Comparison of ENCODE assay signal across 4 cellular contexts in genomic region chr19:33333151-33333550, GRCh38.
A peak's percentile ranks its signal among the peaks of the same experiment; 100 is the strongest.
TF ChIP-seq lines count a peak whose summit lies in the region.

No MANE protein-coding gene starts in this region.

TF ChIP-seq in SK-N-SH treated with all-trans-retinoic acid at 6 μM for 48 hours, 23 proteins besides CTCF, POLR2A, EP300 and RAD21:
- TF ChIP-seq SNAI2 (CRISPR knock-in tag; IDR thresholded peaks at IDR 0.05): no peak
- TF ChIP-seq ZFP3 (CRISPR knock-in tag; IDR thresholded peaks at IDR 0.05): no peak
- no peak for TF ChIP-seq OSR1 (CRISPR knock-in tag; IDR thresholded peaks at IDR 0.05)
- TF ChIP-seq ZNF8 (CRISPR knock-in tag; IDR thresholded peaks at IDR 0.05): peak; percentile 90
- no peak for TF ChIP-seq ZNF70 (CRISPR knock-in tag; IDR thresholded peaks at IDR 0.05)

TF ChIP-seq in SK-N-SH, 30 proteins besides CTCF, POLR2A, EP300 and RAD21 (continues in another document):
- no peak for TF ChIP-seq FOXJ3 (CRISPR knock-in tag; IDR thresholded peaks at IDR 0.05)
- TF ChIP-seq FOXM1 (IDR thresholded peaks at IDR 0.05; ENCODE audit: low read depth): no peak
- TF ChIP-seq CHD2 (IDR thresholded peaks at IDR 0.05; ENCODE audit: low read length, partially characterized antibody): no peak
- TF ChIP-seq POLR2AphosphoS5 (IDR thresholded peaks at IDR 0.05; ENCODE audit: low read depth, low read length): no peak
- TF ChIP-seq JUND (IDR thresholded peaks at IDR 0.05): no peak
- no peak for TF ChIP-seq EZH2phosphoT487 (IDR thresholded peaks at IDR 0.05; ENCODE audit: borderline replicate concordance, low read depth)
- TF ChIP-seq, protein P1, sequence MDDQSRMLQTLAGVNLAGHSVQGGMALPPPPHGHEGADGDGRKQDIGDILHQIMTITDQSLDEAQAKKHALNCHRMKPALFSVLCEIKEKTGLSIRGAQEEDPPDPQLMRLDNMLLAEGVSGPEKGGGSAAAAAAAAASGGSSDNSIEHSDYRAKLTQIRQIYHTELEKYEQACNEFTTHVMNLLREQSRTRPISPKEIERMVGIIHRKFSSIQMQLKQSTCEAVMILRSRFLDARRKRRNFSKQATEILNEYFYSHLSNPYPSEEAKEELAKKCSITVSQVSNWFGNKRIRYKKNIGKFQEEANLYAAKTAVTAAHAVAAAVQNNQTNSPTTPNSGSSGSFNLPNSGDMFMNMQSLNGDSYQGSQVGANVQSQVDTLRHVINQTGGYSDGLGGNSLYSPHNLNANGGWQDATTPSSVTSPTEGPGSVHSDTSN (IDR thresholded peaks at IDR 0.05): no peak
- TF ChIP-seq SMC3 (IDR thresholded peaks at IDR 0.05; ENCODE audit: low read depth, low read length): no peak
- no peak for TF ChIP-seq YY1 (IDR thresholded peaks at IDR 0.05; ENCODE audit: low read depth)
- TF ChIP-seq GATA2 (CRISPR knock-in tag; IDR thresholded peaks at IDR 0.05): no peak
- TF ChIP-seq, protein P2, sequence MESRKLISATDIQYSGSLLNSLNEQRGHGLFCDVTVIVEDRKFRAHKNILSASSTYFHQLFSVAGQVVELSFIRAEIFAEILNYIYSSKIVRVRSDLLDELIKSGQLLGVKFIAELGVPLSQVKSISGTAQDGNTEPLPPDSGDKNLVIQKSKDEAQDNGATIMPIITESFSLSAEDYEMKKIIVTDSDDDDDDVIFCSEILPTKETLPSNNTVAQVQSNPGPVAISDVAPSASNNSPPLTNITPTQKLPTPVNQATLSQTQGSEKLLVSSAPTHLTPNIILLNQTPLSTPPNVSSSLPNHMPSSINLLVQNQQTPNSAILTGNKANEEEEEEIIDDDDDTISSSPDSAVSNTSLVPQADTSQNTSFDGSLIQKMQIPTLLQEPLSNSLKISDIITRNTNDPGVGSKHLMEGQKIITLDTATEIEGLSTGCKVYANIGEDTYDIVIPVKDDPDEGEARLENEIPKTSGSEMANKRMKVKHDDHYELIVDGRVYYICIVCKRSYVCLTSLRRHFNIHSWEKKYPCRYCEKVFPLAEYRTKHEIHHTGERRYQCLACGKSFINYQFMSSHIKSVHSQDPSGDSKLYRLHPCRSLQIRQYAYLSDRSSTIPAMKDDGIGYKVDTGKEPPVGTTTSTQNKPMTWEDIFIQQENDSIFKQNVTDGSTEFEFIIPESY (IDR thresholded peaks at IDR 0.05; ENCODE audit: borderline replicate concordance, low read depth): no peak
- TF ChIP-seq ELF1 (IDR thresholded peaks at IDR 0.05): no peak
- no peak for TF ChIP-seq RCOR1 (IDR thresholded peaks at IDR 0.05; ENCODE audit: low read length)
- no peak for TF ChIP-seq GABPA (IDR thresholded peaks at IDR 0.05; ENCODE audit: low read depth)
- TF ChIP-seq TEAD4 (IDR thresholded peaks at IDR 0.05; ENCODE audit: borderline replicate concordance, insufficient read depth): no peak

TF ChIP-seq in HEK293, 187 proteins besides CTCF, POLR2A, EP300 and RAD21:
- TF ChIP-seq HIC1 (tag by site-specific recombination; IDR thresholded peaks at IDR 0.05) (no peak), ZNF146 (tag by site-specific recombination; IDR thresholded peaks at IDR 0.05) (peak; percentile 78), ZNF404 (tag by site-specific recombination; IDR thresholded peaks at IDR 0.05) (no peak)
- TF ChIP-seq, protein P3, sequence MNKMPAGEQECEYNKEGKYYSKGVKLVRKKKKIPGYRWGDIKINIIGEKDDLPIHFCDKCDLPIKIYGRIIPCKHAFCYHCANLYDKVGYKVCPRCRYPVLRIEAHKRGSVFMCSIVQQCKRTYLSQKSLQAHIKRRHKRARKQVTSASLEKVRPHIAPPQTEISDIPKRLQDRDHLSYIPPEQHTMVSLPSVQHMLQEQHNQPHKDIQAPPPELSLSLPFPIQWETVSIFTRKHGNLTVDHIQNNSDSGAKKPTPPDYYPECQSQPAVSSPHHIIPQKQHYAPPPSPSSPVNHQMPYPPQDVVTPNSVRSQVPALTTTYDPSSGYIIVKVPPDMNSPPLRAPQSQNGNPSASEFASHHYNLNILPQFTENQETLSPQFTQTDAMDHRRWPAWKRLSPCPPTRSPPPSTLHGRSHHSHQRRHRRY (tag by site-specific recombination; IDR thresholded peaks at IDR 0.05): no peak

TF ChIP-seq in K562, 482 proteins besides CTCF, POLR2A, EP300 and RAD21:
- TF ChIP-seq HMG20B (CRISPR knock-in tag; IDR thresholded peaks at IDR 0.05): no peak
- TF ChIP-seq RBM25 (IDR thresholded peaks at IDR 0.05; ENCODE audit: low read depth, low read length, severe bottlenecking): peak; percentile 24
